31 cellular contexts compared by ENCODE assay signal in genomic region chr10:69732147-69732825, GRCh38.
A peak's percentile ranks its signal among the peaks of the same experiment; 100 is the strongest.
DNase-seq lines count a peak whose midpoint lies in the region; ATAC-seq and TF ChIP-seq lines count a peak whose summit lies in the region.
"Had no signal": no experiment of that assay in that cellular context is flagged by ENCODE, and none has a peak within 500 bp of the region (broad histone marks: within the 10 kb centered on the region; RNA-seq: fewer than 3 reads in every experiment).

No MANE protein-coding gene starts in this region.

- no peak overlapping the region for H3K4me3 Mint-ChIP-seq in CD4-positive, alpha-beta T cell
- H3K4me3 Mint-ChIP-seq: CD4-positive, CD25-positive, alpha-beta regulatory T cell; natural killer cell treated with Interleukin-12 subunit alpha and Interleukin-12 subunit beta and Interleukin-15 and Interleukin-18, amount 100 ng/mL, for 72 hours had no signal

- no peaks in the 10 kb centered on the region for H3K9me3 ChIP-seq in lower lobe of right lung
- H3K9me3 ChIP-seq in gastrocnemius medialis, result no peaks in the 10 kb centered on the region
- no peaks in the 10 kb centered on the region for H3K9me3 ChIP-seq in CD4-positive, alpha-beta T cell (ENCODE audit: control insufficient read depth, low read length)
- H3K9me3 ChIP-seq: esophagus squamous epithelium, left lung, SJSA1, suprapubic skin, vagina had no signal

- H3K9me3 Mint-ChIP-seq in CD4-positive, alpha-beta T cell, result no peaks in the 10 kb centered on the region
- H3K9me3 Mint-ChIP-seq: activated naive CD4-positive, alpha-beta T cell treated with anti-CD3 and anti-CD28 coated beads, Interleukin-2, amount 50 U/mL, for 72 hours; activated T-helper 2 cell treated with anti-CD3 and anti-CD28 coated beads, Interferon-gamma antibody, Interleukin-2, Interleukin-4, amounts not matched to agents 10 μg/mL and 5 μg/mL and 100 μg/mL, durations not matched to agents 14 hours and 24 hours and 36 hours; CD4-positive, CD25-positive, alpha-beta regulatory T cell; natural killer cell treated with Interleukin-12 subunit alpha and Interleukin-12 subunit beta and Interleukin-15 and Interleukin-18, amount 100 ng/mL, for 72 hours had no signal

- no peak for TF ChIP-seq POLR2A in gastrocnemius medialis (IDR thresholded peaks at IDR 0.05)

- no peaks in the 10 kb centered on the region for H3K36me3 ChIP-seq in lower lobe of right lung
- no peaks in the 10 kb centered on the region for H3K36me3 ChIP-seq in gastrocnemius medialis
- H3K36me3 ChIP-seq: esophagus squamous epithelium, left lung, SJSA1, suprapubic skin, vagina had no signal

- H3K36me3 Mint-ChIP-seq in CD4-positive, alpha-beta T cell (ENCODE audit: low read depth), result no peaks in the 10 kb centered on the region
- H3K36me3 Mint-ChIP-seq: activated naive CD4-positive, alpha-beta T cell treated with anti-CD3 and anti-CD28 coated beads, Interleukin-2, amount 50 U/mL, for 72 hours; CD4-positive, CD25-positive, alpha-beta regulatory T cell; natural killer cell treated with Interleukin-12 subunit alpha and Interleukin-12 subunit beta and Interleukin-15 and Interleukin-18, amount 100 ng/mL, for 72 hours had no signal

- H3K4me1 Mint-ChIP-seq in CD4-positive, alpha-beta T cell (ENCODE audit: low read depth), result peaks cover 9% of the 10 kb centered on the region

- H3K27ac Mint-ChIP-seq in CD4-positive, alpha-beta T cell, result no peak overlapping the region
- H3K27ac Mint-ChIP-seq: activated naive CD4-positive, alpha-beta T cell treated with anti-CD3 and anti-CD28 coated beads, Interleukin-2, amount 50 U/mL, for 72 hours; activated T-helper 2 cell treated with anti-CD3 and anti-CD28 coated beads, Interferon-gamma antibody, Interleukin-2, Interleukin-4, amounts not matched to agents 10 μg/mL and 5 μg/mL and 100 μg/mL, durations not matched to agents 14 hours and 24 hours and 36 hours; CD4-positive, CD25-positive, alpha-beta regulatory T cell; natural killer cell treated with Interleukin-12 subunit alpha and Interleukin-12 subunit beta and Interleukin-15 and Interleukin-18, amount 100 ng/mL, for 72 hours had no signal

- H3K27me3 Mint-ChIP-seq in CD4-positive, alpha-beta T cell, result peaks cover 5% of the 10 kb centered on the region
- H3K27me3 Mint-ChIP-seq: CD4-positive, CD25-positive, alpha-beta regulatory T cell had no signal

- H3K4me3 ChIP-seq in lower lobe of right lung (no peak overlapping the region), gastrocnemius medialis (no peak overlapping the region)
- H3K4me3 ChIP-seq: esophagus squamous epithelium, left lung, SJSA1, suprapubic skin, vagina had no signal

- ATAC-seq in lower lobe of right lung, result no peak
- peak; percentile 31 to 43 for ATAC-seq in gastrocnemius medialis
- ATAC-seq in GM21390 (IDR thresholded peaks at IDR 0.05; ENCODE audit: unreplicated experiment), result no peak
- no peak for ATAC-seq in CD4-positive, alpha-beta T cell (ENCODE audit: poor library complexity)
- ATAC-seq: activated CD4-positive, CD25-positive, alpha-beta regulatory T cell treated with anti-CD3 and anti-CD28 coated beads, Interleukin-2, amount 50 U/mL, for 24 hours; activated naive CD4-positive, alpha-beta T cell treated with anti-CD3 and anti-CD28 coated beads, Interleukin-2, amount 50 U/mL, for 72 hours; left lung; natural killer cell treated with Interleukin-12 subunit alpha and Interleukin-12 subunit beta and Interleukin-15 and Interleukin-18, amount 100 ng/mL, for 72 hours had no signal

- H3K27me3 ChIP-seq in lower lobe of right lung (ENCODE audit: low read depth), result no peaks in the 10 kb centered on the region
- H3K27me3 ChIP-seq in gastrocnemius medialis, result no peaks in the 10 kb centered on the region
- no peaks in the 10 kb centered on the region for H3K27me3 ChIP-seq in CD4-positive, alpha-beta T cell (ENCODE audit: control insufficient read depth, insufficient read depth, low read length)
- H3K27me3 ChIP-seq: esophagus squamous epithelium, left lung, SJSA1, suprapubic skin, vagina had no signal

- POLR2A ChIA-PET in CD4-positive, alpha-beta T cell (lab: Charles Lee), result no interaction called here

- CTCF ChIA-PET in CD4-positive, alpha-beta T cell (lab: Charles Lee), result no interaction called here

- DNase-seq in DMS53 (lab: John Stamatoyannopoulos, UW) (peak; percentile 21), DMS53 treated with DMSO at 0.1 percent for 48 hours (lab: John Stamatoyannopoulos, UW; ENCODE audit: unreplicated experiment) (no peak), cerebellar cortex (ENCODE audit: low spot score) (peak; percentile 28), lower lobe of right lung (no peak), gastrocnemius medialis (peak; percentile 31 to 55), GF-D8 (lab: John Stamatoyannopoulos, UW) (no peak)
- no peak for DNase-seq in CD4-positive, alpha-beta T cell
- DNase-seq: activated CD4-positive, alpha-beta T cell treated with anti-CD3 and anti-CD28 coated beads, Interleukin-2, amount 50 U/mL, for 48 hours; activated CD8-positive, alpha-beta memory T cell treated with anti-CD3 and anti-CD28 coated beads, Interleukin-2, amount 50 U/mL, for 48 hours; caudate nucleus; CD4-positive, CD25-positive, alpha-beta regulatory T cell; esophagus squamous epithelium; foreskin melanocyte; GOT3; hippocampal formation; left lung; NCI-H1105; NCI-H187 treated with DMSO at 0.1 percent for 48 hours; posterior cingulate gyrus; stimulated activated CD4-positive, alpha-beta T cell treated with anti-CD3 and anti-CD28 coated beads, Interleukin-15, amount 100 ng/mL, for 24 hours; stimulated activated naive CD4-positive, alpha-beta T cell; T-helper 1 cell had no signal

- H3K27ac ChIP-seq in lower lobe of right lung (peak overlapping the region; percentile 21), gastrocnemius medialis (peak overlapping the region in 3 of 4 donors; percentile 48 to 62 (median 51))
- H3K27ac ChIP-seq in CD4-positive, alpha-beta T cell (ENCODE audit: low read depth, low read length), result no peak overlapping the region
- H3K27ac ChIP-seq: 22Rv1, left lung, SJSA1, suprapubic skin, vagina had no signal

- no peak for TF ChIP-seq CTCF in lower lobe of right lung (IDR thresholded peaks at IDR 0.05)
- TF ChIP-seq CTCF in gastrocnemius medialis (IDR thresholded peaks at IDR 0.05 in 4 of 5, conservative IDR thresholded peaks at IDR 0.05 in 1 of 5), result peak in 2 of 5 experiments; percentile 25 to 49
- no peak for TF ChIP-seq CTCF in CD4-positive, alpha-beta T cell (IDR thresholded peaks at IDR 0.05)

- H3K4me1 ChIP-seq in lower lobe of right lung (peaks cover 7% of the 10 kb centered on the region), gastrocnemius medialis (peaks cover 77 to 83% of the 10 kb centered on the region in 2 donors)

- intact Hi-C loops in lower lobe of right lung (cut with DNase I), result no loop called here
- intact Hi-C loops in gastrocnemius medialis (cut with DNase I; ENCODE audit: low total_unique reads), result loop anchor here (2.0 kb wide), 1 partner anchor 69 kb away; the partner anchor contains the start of gene COL13A1
- intact Hi-C loops in CD4-positive, alpha-beta T cell (cut with DNase I, micrococcal nuclease), result no loop called here

- in situ Hi-C loops in gastrocnemius medialis (cut with MboI; ENCODE audit: low sequenced_read_pairs in 4 of 4), result no loop called here

Comparison
In these comparisons a context has a peak if more than half of its experiments do, and no peak if none do; other contexts are left out.
1. DNase-seq: peak in DMS53 (single experiment), cerebellar cortex (single experiment) and gastrocnemius medialis (2 of 2); none in DMS53 treated with DMSO at 0.1 percent for 48 hours (single experiment), lower lobe of right lung (single experiment), CD4-positive, alpha-beta T cell (0 of 10) and GF-D8 (single experiment).
2. ATAC-seq: peak in gastrocnemius medialis (2 of 2); none in lower lobe of right lung (0 of 2), GM21390 (single experiment) and CD4-positive, alpha-beta T cell (single experiment).